In genomic region chr5:3118321-3118720, GRCh38 we compare ENCODE assay signal across 17 cellular contexts.
DNase-seq lines count a peak whose midpoint lies in the region; ATAC-seq and TF ChIP-seq lines count a peak whose summit lies in the region.
"Had no signal": no experiment of that assay in that cellular context is flagged by ENCODE, and none has a peak within 500 bp of the region (broad histone marks: within the 10 kb centered on the region; RNA-seq: fewer than 3 reads in every experiment).

No MANE protein-coding gene starts in this region.

- H3F3A ChIP-seq in GM23338 (replicated peaks; ENCODE audit: low read depth), result peaks cover 14% of the 10 kb centered on the region

- DNase-seq in GM23338 (ENCODE audit: low spot score) (no peak), NCI-H82 (lab: John Stamatoyannopoulos, UW) (peak; percentile 68), osteocyte (ENCODE audit: extremely low spot score, unreplicated experiment) (peak; percentile 63), spleen (no peak), sciatic nerve (ENCODE audit: low spot score) (no peak)
- DNase-seq in activated CD8-positive, alpha-beta memory T cell treated with anti-CD3 and anti-CD28 coated beads for 24 hours, result no peak
- DNase-seq: Caco-2, KBM-7, NCI-H1048, NCI-H146, NCI-H446, NCI-H774, Peyer's patch, Right ventricle myocardium superior had no signal

- H3K36me3 ChIP-seq in GM23338 (ENCODE audit: insufficient read depth), result no peaks in the 10 kb centered on the region; the same call in 1 of the 2 replicates
- no peaks in the 10 kb centered on the region for H3K36me3 ChIP-seq in iPS-18a (ENCODE audit: control insufficient read depth, low read depth, low read length)
- H3K36me3 ChIP-seq in spleen, result no peaks in the 10 kb centered on the region
- H3K36me3 ChIP-seq: Peyer's patch had no signal

- 19 to 39% (median 25%) methylated on average over 15 of the region's 15 CpGs for WGBS in spleen, 5 donors

- H3K27me3 ChIP-seq in GM23338 (ENCODE audit: insufficient read depth) (peaks cover 90% of the 10 kb centered on the region), iPS-18a (ENCODE audit: control insufficient read depth, insufficient read depth, low read length) (peaks cover 72% of the 10 kb centered on the region), spleen (replicated peaks in 1 of 7) (peaks cover 0 to 93% (median 9%) of the 10 kb centered on the region in 7 donors)

- no peaks in the 10 kb centered on the region for H4K20me1 ChIP-seq in GM23338 (replicated peaks; ENCODE audit: insufficient read depth)

- no peak for TF ChIP-seq POLR2A in spleen (IDR thresholded peaks at IDR 0.05)

- no peak overlapping the region for H3K27ac Mint-ChIP-seq in GM23338
- H3K27ac Mint-ChIP-seq in osteocyte (ENCODE audit: unreplicated experiment), result no peak overlapping the region
- H3K27ac Mint-ChIP-seq: CD14-positive monocyte had no signal

- H3K9ac ChIP-seq in iPS-18a (ENCODE audit: low read length), result no peak overlapping the region

- no peaks in the 10 kb centered on the region for H3K79me2 ChIP-seq in GM23338 (replicated peaks; ENCODE audit: insufficient read depth)

- peak overlapping the region; percentile 73 for H3K4me2 ChIP-seq in GM23338
- H3K4me2 ChIP-seq: A549 had no signal

- peaks cover 82% of the 10 kb centered on the region for H3K4me1 ChIP-seq in GM23338 (ENCODE audit: insufficient read depth)
- H3K4me1 ChIP-seq in iPS-18a (ENCODE audit: control insufficient read depth, low read depth, low read length), result peaks cover 75% of the 10 kb centered on the region
- no peaks in the 10 kb centered on the region for H3K4me1 ChIP-seq in spleen
- H3K4me1 ChIP-seq: A549, Caco-2 had no signal

- H3K4me3 Mint-ChIP-seq in GM23338 (peak overlapping the region; percentile 51), osteocyte (ENCODE audit: unreplicated experiment) (no peak overlapping the region)

- 0 out of 3 replicates have a peak, but pooled peaks cover 3% of the 10 kb centered on the region for H3K36me3 Mint-ChIP-seq in GM23338 (ENCODE audit: low read depth)
- H3K36me3 Mint-ChIP-seq in osteocyte (ENCODE audit: unreplicated experiment), result no peaks in the 10 kb centered on the region
- H3K36me3 Mint-ChIP-seq: CD14-positive monocyte had no signal

- no peaks in the 10 kb centered on the region for H3K9me2 ChIP-seq in GM23338 (ENCODE audit: insufficient read depth)

- H3K4me3 ChIP-seq in GM23338 (peak overlapping the region; percentile 41), iPS-18a (ENCODE audit: low read length) (peak overlapping the region; percentile 39), spleen (no peak overlapping the region)
- H3K4me3 ChIP-seq: A549, Peyer's patch had no signal

- H3K9me3 ChIP-seq in iPS-18a (ENCODE audit: control insufficient read depth, low read depth, low read length) (no peaks in the 10 kb centered on the region), spleen (peaks cover 0 to 9% (median 0%) of the 10 kb centered on the region in 8 donors)
- H3K9me3 ChIP-seq: A549, Caco-2, Peyer's patch had no signal

- H2AFZ ChIP-seq in GM23338, result no peak overlapping the region

- H3K27ac ChIP-seq in GM23338 (ENCODE audit: low read depth) (no peak overlapping the region), iPS-18a (ENCODE audit: low read length) (no peak overlapping the region), spleen (no peak overlapping the region)
- H3K27ac ChIP-seq: A549, Peyer's patch had no signal

- intact Hi-C loops in spleen (cut with DNase I; ENCODE audit: low total_unique reads), result no loop called here
- intact Hi-C loops in sciatic nerve (cut with DNase I), result no loop called here

- H3K27me3 Mint-ChIP-seq in GM23338 (ENCODE audit: insufficient read depth, low read depth, poor library complexity), result peaks cover 92% of the 10 kb centered on the region
- H3K27me3 Mint-ChIP-seq in osteocyte (ENCODE audit: unreplicated experiment), result no peaks in the 10 kb centered on the region

- ATAC-seq in GM23338 (peak; percentile 55), sciatic nerve (no peak)
- ATAC-seq: A549 had no signal

- TF ChIP-seq CTCF in GM23338 (conservative IDR thresholded peaks at IDR 0.05; ENCODE audit: low read depth in 2 of 2), result no peak
- TF ChIP-seq CTCF in osteocyte (IDR thresholded peaks at IDR 0.05), result no peak
- TF ChIP-seq CTCF in spleen (IDR thresholded peaks at IDR 0.05 in 8 of 11, conservative IDR thresholded peaks at IDR 0.05 in 3 of 11), result no peak

- H3K4me1 Mint-ChIP-seq in GM23338 (peaks cover 73% of the 10 kb centered on the region), osteocyte (ENCODE audit: unreplicated experiment) (no peaks in the 10 kb centered on the region)
- H3K4me1 Mint-ChIP-seq: CD14-positive monocyte had no signal

- H3K9me3 Mint-ChIP-seq in GM23338 (peaks cover 3% of the 10 kb centered on the region; the same call in 2 of the 3 replicates), osteocyte (ENCODE audit: unreplicated experiment) (peaks cover 26% of the 10 kb centered on the region)

TF ChIP-seq in GM23338, 12 proteins besides CTCF, POLR2A, EP300 and RAD21:
- TF ChIP-seq, protein P1, sequence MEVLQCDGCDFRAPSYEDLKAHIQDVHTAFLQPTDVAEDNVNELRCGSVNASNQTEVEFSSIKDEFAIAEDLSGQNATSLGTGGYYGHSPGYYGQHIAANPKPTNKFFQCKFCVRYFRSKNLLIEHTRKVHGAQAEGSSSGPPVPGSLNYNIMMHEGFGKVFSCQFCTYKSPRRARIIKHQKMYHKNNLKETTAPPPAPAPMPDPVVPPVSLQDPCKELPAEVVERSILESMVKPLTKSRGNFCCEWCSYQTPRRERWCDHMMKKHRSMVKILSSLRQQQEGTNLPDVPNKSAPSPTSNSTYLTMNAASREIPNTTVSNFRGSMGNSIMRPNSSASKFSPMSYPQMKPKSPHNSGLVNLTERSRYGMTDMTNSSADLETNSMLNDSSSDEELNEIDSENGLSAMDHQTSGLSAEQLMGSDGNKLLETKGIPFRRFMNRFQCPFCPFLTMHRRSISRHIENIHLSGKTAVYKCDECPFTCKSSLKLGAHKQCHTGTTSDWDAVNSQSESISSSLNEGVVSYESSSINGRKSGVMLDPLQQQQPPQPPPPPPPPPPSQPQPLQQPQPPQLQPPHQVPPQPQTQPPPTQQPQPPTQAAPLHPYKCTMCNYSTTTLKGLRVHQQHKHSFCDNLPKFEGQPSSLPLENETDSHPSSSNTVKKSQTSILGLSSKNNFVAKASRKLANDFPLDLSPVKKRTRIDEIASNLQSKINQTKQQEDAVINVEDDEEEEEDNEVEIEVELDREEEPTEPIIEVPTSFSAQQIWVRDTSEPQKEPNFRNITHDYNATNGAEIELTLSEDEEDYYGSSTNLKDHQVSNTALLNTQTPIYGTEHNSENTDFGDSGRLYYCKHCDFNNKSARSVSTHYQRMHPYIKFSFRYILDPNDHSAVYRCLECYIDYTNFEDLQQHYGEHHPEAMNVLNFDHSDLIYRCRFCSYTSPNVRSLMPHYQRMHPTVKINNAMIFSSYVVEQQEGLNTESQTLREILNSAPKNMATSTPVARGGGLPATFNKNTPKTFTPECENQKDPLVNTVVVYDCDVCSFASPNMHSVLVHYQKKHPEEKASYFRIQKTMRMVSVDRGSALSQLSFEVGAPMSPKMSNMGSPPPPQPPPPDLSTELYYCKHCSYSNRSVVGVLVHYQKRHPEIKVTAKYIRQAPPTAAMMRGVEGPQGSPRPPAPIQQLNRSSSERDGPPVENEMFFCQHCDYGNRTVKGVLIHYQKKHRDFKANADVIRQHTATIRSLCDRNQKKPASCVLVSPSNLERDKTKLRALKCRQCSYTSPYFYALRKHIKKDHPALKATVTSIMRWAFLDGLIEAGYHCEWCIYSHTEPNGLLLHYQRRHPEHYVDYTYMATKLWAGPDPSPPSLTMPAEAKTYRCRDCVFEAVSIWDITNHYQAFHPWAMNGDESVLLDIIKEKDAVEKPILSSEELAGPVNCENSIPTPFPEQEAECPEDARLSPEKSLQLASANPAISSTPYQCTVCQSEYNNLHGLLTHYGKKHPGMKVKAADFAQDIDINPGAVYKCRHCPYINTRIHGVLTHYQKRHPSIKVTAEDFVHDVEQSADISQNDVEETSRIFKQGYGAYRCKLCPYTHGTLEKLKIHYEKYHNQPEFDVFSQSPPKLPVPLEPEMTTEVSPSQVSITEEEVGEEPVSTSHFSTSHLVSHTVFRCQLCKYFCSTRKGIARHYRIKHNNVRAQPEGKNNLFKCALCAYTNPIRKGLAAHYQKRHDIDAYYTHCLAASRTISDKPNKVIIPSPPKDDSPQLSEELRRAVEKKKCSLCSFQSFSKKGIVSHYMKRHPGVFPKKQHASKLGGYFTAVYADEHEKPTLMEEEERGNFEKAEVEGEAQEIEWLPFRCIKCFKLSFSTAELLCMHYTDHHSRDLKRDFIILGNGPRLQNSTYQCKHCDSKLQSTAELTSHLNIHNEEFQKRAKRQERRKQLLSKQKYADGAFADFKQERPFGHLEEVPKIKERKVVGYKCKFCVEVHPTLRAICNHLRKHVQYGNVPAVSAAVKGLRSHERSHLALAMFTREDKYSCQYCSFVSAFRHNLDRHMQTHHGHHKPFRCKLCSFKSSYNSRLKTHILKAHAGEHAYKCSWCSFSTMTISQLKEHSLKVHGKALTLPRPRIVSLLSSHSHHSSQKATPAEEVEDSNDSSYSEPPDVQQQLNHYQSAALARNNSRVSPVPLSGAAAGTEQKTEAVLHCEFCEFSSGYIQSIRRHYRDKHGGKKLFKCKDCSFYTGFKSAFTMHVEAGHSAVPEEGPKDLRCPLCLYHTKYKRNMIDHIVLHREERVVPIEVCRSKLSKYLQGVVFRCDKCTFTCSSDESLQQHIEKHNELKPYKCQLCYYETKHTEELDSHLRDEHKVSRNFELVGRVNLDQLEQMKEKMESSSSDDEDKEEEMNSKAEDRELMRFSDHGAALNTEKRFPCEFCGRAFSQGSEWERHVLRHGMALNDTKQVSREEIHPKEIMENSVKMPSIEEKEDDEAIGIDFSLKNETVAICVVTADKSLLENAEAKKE (CRISPR knock-in tag; IDR thresholded peaks at IDR 0.05), result no peak
- no peak for TF ChIP-seq ZNF331 (CRISPR knock-in tag; IDR thresholded peaks at IDR 0.05; ENCODE audit: low read depth)

Comparison
In these comparisons a context has a peak if more than half of its experiments do, and no peak if none do; other contexts are left out.
1. DNase-seq: peak in NCI-H82 (single experiment) and osteocyte (single experiment); none in GM23338 (single experiment), activated CD8-positive, alpha-beta memory T cell treated with anti-CD3 and anti-CD28 coated beads for 24 hours (single experiment), spleen (single experiment) and sciatic nerve (single experiment).
2. H3K4me3 ChIP-seq: peak in GM23338 (single experiment) and iPS-18a (single experiment); none in spleen (0 of 8).